12 cellular contexts compared by ENCODE assay signal in genomic region chr16:81842564-81843242, GRCh38.
A peak's percentile ranks its signal among the peaks of the same experiment; 100 is the strongest.
DNase-seq lines count a peak whose midpoint lies in the region; ATAC-seq and TF ChIP-seq lines count a peak whose summit lies in the region.
"Had no signal": no experiment of that assay in that cellular context is flagged by ENCODE, and none has a peak within 500 bp of the region (broad histone marks: within the 10 kb centered on the region; RNA-seq: fewer than 3 reads in every experiment).

No MANE protein-coding gene starts in this region.

- H3K27me3 Mint-ChIP-seq in GM23338 (ENCODE audit: insufficient read depth, low read depth, poor library complexity) (no peaks in the 10 kb centered on the region), activated B cell treated with CpG ODN at 0.5 μM for 24 hours (no peaks in the 10 kb centered on the region), nephron progenitor cell (ENCODE audit: low read depth, poor library complexity) (peaks cover 5% of the 10 kb centered on the region)

- H3K4me3 Mint-ChIP-seq in GM23338: no peak overlapping the region
- peak overlapping the region; percentile 55 for H3K4me3 Mint-ChIP-seq in activated B cell treated with CpG ODN at 0.5 μM for 24 hours
- H3K4me3 Mint-ChIP-seq in nephron progenitor cell: peak overlapping the region; percentile 5

- no peak overlapping the region for H3K27ac ChIP-seq in GM23338 (ENCODE audit: low read depth)
- H3K27ac ChIP-seq: adrenal gland, right atrium auricular region had no signal

- CTCF ChIA-PET in activated B cell treated with CpG ODN at 0.5 μM for 24 hours (lab: Charles Lee): interaction anchor here (0.7 to 1.4 kb wide), 6 partner anchors 9 to 93 kb away, joined by 3 to 6 read pairs (median 4); no protein-coding TSS in a partner anchor

- H3K36me3 Mint-ChIP-seq in GM23338 (ENCODE audit: low read depth): no peaks in the 10 kb centered on the region
- peaks cover 44% of the 10 kb centered on the region for H3K36me3 Mint-ChIP-seq in activated B cell treated with CpG ODN at 0.5 μM for 24 hours (ENCODE audit: low read depth)
- peaks cover 8% of the 10 kb centered on the region for H3K36me3 Mint-ChIP-seq in nephron progenitor cell (ENCODE audit: low read depth)

- no peak overlapping the region for H2AFZ ChIP-seq in GM23338

- no peaks in the 10 kb centered on the region for H3K36me3 ChIP-seq in GM23338 (ENCODE audit: insufficient read depth)
- H3K36me3 ChIP-seq: adrenal gland, right atrium auricular region had no signal

- no peak overlapping the region for H3K27ac Mint-ChIP-seq in GM23338
- peak overlapping the region; percentile 84 for H3K27ac Mint-ChIP-seq in activated B cell treated with CpG ODN at 0.5 μM for 24 hours
- H3K27ac Mint-ChIP-seq in nephron progenitor cell: no peak overlapping the region

- TF ChIP-seq CTCF in GM12864 (IDR thresholded peaks at IDR 0.05; ENCODE audit: low read depth, low read length, missing control alignments) (peak; percentile 23), GM23338 (conservative IDR thresholded peaks at IDR 0.05; ENCODE audit: low read depth in 2 of 2) (peak; percentile 32 to 34), activated B cell treated with CpG ODN at 0.5 μM for 24 hours (IDR thresholded peaks at IDR 0.05) (no peak), nephron progenitor cell (IDR thresholded peaks at IDR 0.05) (no peak)

- H3K4me3 ChIP-seq in GM12864 (ENCODE audit: low read depth, low read length) (no peak overlapping the region; the same call in 1 of the 2 replicates), GM23338 (no peak overlapping the region)
- H3K4me3 ChIP-seq: adrenal gland, right atrium auricular region had no signal

- H3K79me2 ChIP-seq in GM23338 (replicated peaks; ENCODE audit: insufficient read depth): no peaks in the 10 kb centered on the region

- no peaks in the 10 kb centered on the region for H3F3A ChIP-seq in GM23338 (replicated peaks; ENCODE audit: low read depth)

- POLR2A ChIA-PET in activated B cell treated with CpG ODN at 0.5 μM for 24 hours (lab: Charles Lee): interaction anchor here (0.6 to 4.0 kb wide), 14 partner anchors 11 to 102 kb away, joined by 3 to 28 read pairs (median 6); partner anchors contain the start of gene PLCG2

- DNase-seq in GM12864 (ENCODE audit: low read depth): no peak
- peak; percentile 43 for DNase-seq in GM23338 (ENCODE audit: low spot score)
- DNase-seq in activated B cell treated with CpG ODN at 0.5 μM for 24 hours: no peak
- DNase-seq in nephron progenitor cell: no peak
- no peak for DNase-seq in NCI-H748 (lab: John Stamatoyannopoulos, UW; ENCODE audit: unreplicated experiment)
- DNase-seq in NCI-H526 treated with DMSO at 0.1 percent for 48 hours (lab: John Stamatoyannopoulos, UW): no peak
- DNase-seq in posterior cingulate gyrus: no peak
- DNase-seq: activated CD4-positive, CD25-positive, alpha-beta regulatory T cell treated with anti-CD3 and anti-CD28 coated beads, Interleukin-2, amount 50 U/mL, for 72 hours; adrenal gland; NCI-H1048 had no signal

- ATAC-seq in GM23338: peak; percentile 68
- ATAC-seq in activated B cell treated with CpG ODN at 0.5 μM for 24 hours (ENCODE audit: low read depth): no peak
- ATAC-seq: SK-N-SH treated with all-trans-retinoic acid at 6 μM for 48 hours had no signal

- H3K27me3 ChIP-seq in GM23338 (ENCODE audit: insufficient read depth): no peaks in the 10 kb centered on the region
- H3K27me3 ChIP-seq: adrenal gland, right atrium auricular region had no signal

- intact Hi-C loops in activated B cell treated with CpG ODN at 0.5 μM for 24 hours (cut with micrococcal nuclease): loop anchor here (1.0 to 2.0 kb wide), 3 partner anchors 8 to 20 kb away; no protein-coding TSS in a partner anchor
- intact Hi-C loops in posterior cingulate gyrus (cut with DNase I): no loop called here

- no peaks in the 10 kb centered on the region for H3K9me2 ChIP-seq in GM23338 (ENCODE audit: insufficient read depth)

- no peaks in the 10 kb centered on the region for H3K4me1 ChIP-seq in GM23338 (ENCODE audit: insufficient read depth)
- H3K4me1 ChIP-seq: adrenal gland, right atrium auricular region had no signal

- H3K4me1 Mint-ChIP-seq in GM23338 (peaks cover 5% of the 10 kb centered on the region), activated B cell treated with CpG ODN at 0.5 μM for 24 hours (peaks cover 93% of the 10 kb centered on the region), nephron progenitor cell (peaks cover 37% of the 10 kb centered on the region)

- no peak overlapping the region for H3K4me2 ChIP-seq in GM23338

- H3K9me3 Mint-ChIP-seq in GM23338 (no peaks in the 10 kb centered on the region), activated B cell treated with CpG ODN at 0.5 μM for 24 hours (no peaks in the 10 kb centered on the region), nephron progenitor cell (peaks cover 12% of the 10 kb centered on the region)

- H4K20me1 ChIP-seq in GM23338 (replicated peaks; ENCODE audit: insufficient read depth): no peaks in the 10 kb centered on the region

TF ChIP-seq in GM23338, 12 proteins besides CTCF, POLR2A, EP300 and RAD21 (continues in another document):
- TF ChIP-seq CREB1 (CRISPR knock-in tag; IDR thresholded peaks at IDR 0.05; ENCODE audit: low read depth) (no peak), POLR2AphosphoS5 (IDR thresholded peaks at IDR 0.05; ENCODE audit: low read depth) (no peak), ETS1 (IDR thresholded peaks at IDR 0.05) (no peak), STAT1 (IDR thresholded peaks at IDR 0.05; ENCODE audit: unreplicated experiment) (no peak), EZH2 (IDR thresholded peaks at IDR 0.05; ENCODE audit: low read depth, unreplicated experiment) (no peak), JUNB (IDR thresholded peaks at IDR 0.05; ENCODE audit: unreplicated experiment) (no peak), NANOG (IDR thresholded peaks at IDR 0.05; ENCODE audit: borderline replicate concordance) (no peak), ZNF114 (CRISPR knock-in tag; IDR thresholded peaks at IDR 0.05) (no peak), EZH2phosphoT487 (IDR thresholded peaks at IDR 0.05; ENCODE audit: unreplicated experiment) (no peak)
- TF ChIP-seq, protein P1, sequence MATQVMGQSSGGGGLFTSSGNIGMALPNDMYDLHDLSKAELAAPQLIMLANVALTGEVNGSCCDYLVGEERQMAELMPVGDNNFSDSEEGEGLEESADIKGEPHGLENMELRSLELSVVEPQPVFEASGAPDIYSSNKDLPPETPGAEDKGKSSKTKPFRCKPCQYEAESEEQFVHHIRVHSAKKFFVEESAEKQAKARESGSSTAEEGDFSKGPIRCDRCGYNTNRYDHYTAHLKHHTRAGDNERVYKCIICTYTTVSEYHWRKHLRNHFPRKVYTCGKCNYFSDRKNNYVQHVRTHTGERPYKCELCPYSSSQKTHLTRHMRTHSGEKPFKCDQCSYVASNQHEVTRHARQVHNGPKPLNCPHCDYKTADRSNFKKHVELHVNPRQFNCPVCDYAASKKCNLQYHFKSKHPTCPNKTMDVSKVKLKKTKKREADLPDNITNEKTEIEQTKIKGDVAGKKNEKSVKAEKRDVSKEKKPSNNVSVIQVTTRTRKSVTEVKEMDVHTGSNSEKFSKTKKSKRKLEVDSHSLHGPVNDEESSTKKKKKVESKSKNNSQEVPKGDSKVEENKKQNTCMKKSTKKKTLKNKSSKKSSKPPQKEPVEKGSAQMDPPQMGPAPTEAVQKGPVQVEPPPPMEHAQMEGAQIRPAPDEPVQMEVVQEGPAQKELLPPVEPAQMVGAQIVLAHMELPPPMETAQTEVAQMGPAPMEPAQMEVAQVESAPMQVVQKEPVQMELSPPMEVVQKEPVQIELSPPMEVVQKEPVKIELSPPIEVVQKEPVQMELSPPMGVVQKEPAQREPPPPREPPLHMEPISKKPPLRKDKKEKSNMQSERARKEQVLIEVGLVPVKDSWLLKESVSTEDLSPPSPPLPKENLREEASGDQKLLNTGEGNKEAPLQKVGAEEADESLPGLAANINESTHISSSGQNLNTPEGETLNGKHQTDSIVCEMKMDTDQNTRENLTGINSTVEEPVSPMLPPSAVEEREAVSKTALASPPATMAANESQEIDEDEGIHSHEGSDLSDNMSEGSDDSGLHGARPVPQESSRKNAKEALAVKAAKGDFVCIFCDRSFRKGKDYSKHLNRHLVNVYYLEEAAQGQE (IDR thresholded peaks at IDR 0.05; ENCODE audit: unreplicated experiment): no peak

Comparison
In these comparisons a context has a peak if more than half of its experiments do, and no peak if none do; other contexts are left out.
1. CTCF ChIP-seq: peak in GM12864 (single experiment) and GM23338 (2 of 2); none in activated B cell treated with CpG ODN at 0.5 μM for 24 hours (single experiment) and nephron progenitor cell (single experiment).